In genomic region chr15:82111918-82112317, GRCh38 we compare ENCODE assay signal across 12 cellular contexts.
"Had no signal": no experiment of that assay in that cellular context is flagged by ENCODE, and none has a peak within 500 bp of the region (broad histone marks: within the 10 kb centered on the region; RNA-seq: fewer than 3 reads in every experiment).

No MANE protein-coding gene starts in this region.

- H3K27me3 ChIP-seq: thyroid gland, uterus had no signal

- ATAC-seq: activated naive CD4-positive, alpha-beta T cell treated with anti-CD3 and anti-CD28 coated beads, Interleukin-2, amount 50 U/mL, for 72 hours; left ventricle myocardium superior had no signal

- H3K36me3 ChIP-seq: thyroid gland, uterus had no signal

- H3K9ac ChIP-seq: parathyroid adenoma had no signal

- DNase-seq: activated CD4-positive, alpha-beta T cell treated with anti-CD3 and anti-CD28 coated beads, Interleukin-2, amount 50 U/mL, for 4 hours; activated CD4-positive, CD25-positive, alpha-beta regulatory T cell treated with anti-CD3 and anti-CD28 coated beads, Interleukin-2, amount 50 U/mL, for 72 hours; activated T-cell treated with anti-CD3 and anti-CD28 coated beads, Interleukin-2, amount 50 U/mL, for 1 hour; amygdala; dermis blood vessel endothelial cell; erythroblast; left ventricle myocardium superior; mesenchymal stem cell; thyroid gland; uterus had no signal

- H3K4me1 ChIP-seq: parathyroid adenoma, thyroid gland, uterus had no signal

- H3K27ac ChIP-seq: parathyroid adenoma, thyroid gland, uterus had no signal

- H3K4me3 ChIP-seq: thyroid gland, uterus had no signal

- H3K9me3 ChIP-seq: thyroid gland, uterus had no signal
